ENCODE assay signal across 8 cellular contexts in genomic region chr20:34877002-34877264, GRCh38. TPM values are rescaled to one million over a fixed set of nuclear protein-coding genes. Genes with fewer than 3 reads are reported as not detected.
DNase-seq lines count a peak whose midpoint lies in the region; ATAC-seq and TF ChIP-seq lines count a peak whose summit lies in the region.

No MANE protein-coding gene starts in this region.

- H3K14ac ChIP-seq in trophoblast cell (ENCODE audit: low read length): peak overlapping the region; percentile 64

- peak overlapping the region; percentile 42 for H3K18ac ChIP-seq in trophoblast cell (ENCODE audit: low read length)

- H2BK120ac ChIP-seq in trophoblast cell (ENCODE audit: insufficient read depth, low read length, poor library complexity): peak overlapping the region; percentile 64

- no peak overlapping the region for H2AK5ac ChIP-seq in trophoblast cell (ENCODE audit: low read length)

- no peak overlapping the region for H4K91ac ChIP-seq in trophoblast cell (ENCODE audit: low read depth, low read length)

- no peak for ATAC-seq in GM21619 (IDR thresholded peaks at IDR 0.05; ENCODE audit: unreplicated experiment)

- no peak overlapping the region for H4K8ac ChIP-seq in trophoblast cell (ENCODE audit: low read depth, low read length)

- no peak for TF ChIP-seq CTCF in esophagus muscularis mucosa (IDR thresholded peaks at IDR 0.05)

- DNase-seq in ELF-1 (ENCODE audit: low read depth, low spot score) (peak; percentile 22), SJCRH30 (no peak), esophagus muscularis mucosa (ENCODE audit: extremely low spot score) (no peak), trophoblast cell (peak in 1 of 2 donors; percentile 11), KG1 (lab: John Stamatoyannopoulos, UW) (no peak), NCI-H2171 treated with DMSO at 0.1 percent for 48 hours (lab: John Stamatoyannopoulos, UW) (no peak)
- DNase-seq in activated effector memory CD4-positive, alpha-beta T cell treated with anti-CD3 and anti-CD28 coated beads, Interleukin-2, amount 50 U/mL, for 16 hours: no peak

- H3K27ac ChIP-seq in SJCRH30 (no peak overlapping the region), esophagus muscularis mucosa (replicated peaks in 1 of 4) (peak overlapping the region; percentile 86 to 94 (median 90)), trophoblast cell (ENCODE audit: low read depth, low read length) (no peak overlapping the region)

- H3K4me1 ChIP-seq in SJCRH30 (no peaks in the 10 kb centered on the region; the same call in 1 of the 2 replicates), esophagus muscularis mucosa (peaks cover 27 to 61% (median 55%) of the 10 kb centered on the region in 4 donors), trophoblast cell (ENCODE audit: control insufficient read depth in 1 of 2, insufficient read depth in 2 of 2, low read length in 2 of 2) (peaks cover 4 to 15% of the 10 kb centered on the region in 2 experiments)

- H3K9me3 ChIP-seq in SJCRH30 (replicated peaks) (no peaks in the 10 kb centered on the region), esophagus muscularis mucosa (no peaks in the 10 kb centered on the region), trophoblast cell (ENCODE audit: insufficient read depth, low read depth, low read length) (no peaks in the 10 kb centered on the region)

- peaks cover 8% of the 10 kb centered on the region for H3K79me1 ChIP-seq in trophoblast cell (ENCODE audit: low read length)

- peak overlapping the region; percentile 73 for H2AFZ ChIP-seq in trophoblast cell (ENCODE audit: insufficient read depth, low read length, poor library complexity)

- no peaks in the 10 kb centered on the region for H3K27me3 ChIP-seq in SJCRH30
- H3K27me3 ChIP-seq in esophagus muscularis mucosa: no peaks in the 10 kb centered on the region
- no peaks in the 10 kb centered on the region for H3K27me3 ChIP-seq in trophoblast cell (ENCODE audit: insufficient read depth, low read length)

- no peaks in the 10 kb centered on the region for H3K36me3 ChIP-seq in SJCRH30
- H3K36me3 ChIP-seq in esophagus muscularis mucosa: no peaks in the 10 kb centered on the region
- no peaks in the 10 kb centered on the region for H3K36me3 ChIP-seq in trophoblast cell (ENCODE audit: control insufficient read depth in 1 of 2, insufficient read depth in 2 of 2, low read length in 2 of 2)

- no peak for TF ChIP-seq POLR2A in esophagus muscularis mucosa (IDR thresholded peaks at IDR 0.05; ENCODE audit: low read depth)

- H2BK5ac ChIP-seq in trophoblast cell (ENCODE audit: low read depth, low read length, poor library complexity): no peak overlapping the region

- no peak for TF ChIP-seq EP300 in esophagus muscularis mucosa (IDR thresholded peaks at IDR 0.05)

- H3K9ac ChIP-seq in trophoblast cell (ENCODE audit: low read length): peak overlapping the region; percentile 73

- H3K79me2 ChIP-seq in trophoblast cell (ENCODE audit: control insufficient read depth, insufficient read depth, low read length, poor library complexity): peaks cover 9% of the 10 kb centered on the region

- H3K4me3 ChIP-seq in SJCRH30 (peak overlapping the region; percentile 75), esophagus muscularis mucosa (peak overlapping the region; percentile 79 to 95 (median 84)), trophoblast cell (ENCODE audit: low read depth, low read length) (peak overlapping the region; percentile 83)

- H3K4ac ChIP-seq in trophoblast cell (ENCODE audit: low read depth, low read length): no peak overlapping the region

- intact Hi-C loops in esophagus muscularis mucosa (cut with DNase I): no loop called here

- H3K23ac ChIP-seq in trophoblast cell (ENCODE audit: low read length): no peak overlapping the region

- WGBS in esophagus muscularis mucosa: 5% methylated on average over 12 of the region's 12 CpGs
- WGBS in trophoblast cell (ENCODE audit: extremely low coverage, insufficient coverage, insufficient read length): no CpG with 5 or more reads among the region's 12 CpGs

- no peak overlapping the region for H4K12ac ChIP-seq in trophoblast cell (ENCODE audit: low read depth, low read length)

- peak overlapping the region; percentile 63 for H3K4me2 ChIP-seq in trophoblast cell (ENCODE audit: low read length)

- no peak overlapping the region for H2BK12ac ChIP-seq in trophoblast cell (ENCODE audit: low read length)

RNA-seq across cellular contexts. Expression of gene ACSS2, which starts 0.5 kb away (rescaled TPM):
- 14.8 and 18.0 TPM in 2 replicates for total RNA-seq in SJCRH30 (2014; rRNA removed; shearing (Covaris generic))
- 10 to 100 TPM; 34.8 to 90.7 (median 62.8) TPM for total RNA-seq in esophagus muscularis mucosa
- polyA plus RNA-seq in trophoblast cell (2013): 57.8 and 58.0 TPM in 2 replicates

RNA-seq across cellular contexts. Expression of gene GGT7, which starts 4.3 kb away (rescaled TPM):
- total RNA-seq in SJCRH30 (2014; rRNA removed; shearing (Covaris generic)): 7.5 and 11.8 TPM in 2 replicates
- total RNA-seq in esophagus muscularis mucosa: 10 to 100 TPM in 1 of 4 donors, 1 to 10 TPM in 3; 7.6 to 11.9 (median 9.4) TPM
- 12.2 and 12.9 TPM in 2 replicates for polyA plus RNA-seq in trophoblast cell (2013)

RNA-seq across cellular contexts. Expression of gene NCOA6, which starts 51.5 kb away (rescaled TPM):
- total RNA-seq in SJCRH30 (2014; rRNA removed; shearing (Covaris generic)): 21.5 and 22.2 TPM in 2 replicates
- 10 to 100 TPM; 14.9 to 30.2 (median 23.3) TPM for total RNA-seq in esophagus muscularis mucosa
- polyA plus RNA-seq in trophoblast cell (2013): 33.7 and 35.6 TPM in 2 replicates

Comparison
In these comparisons a context has a peak if more than half of its experiments do, and no peak if none do; other contexts are left out.
1. H3K27ac ChIP-seq: peak in esophagus muscularis mucosa (4 of 4); none in SJCRH30 (single experiment) and trophoblast cell (single experiment).
2. Peak in every context shown above with its lines, with median percentiles within 50 percentile points of each other: H3K4me3 ChIP-seq.